In the genomic region with DNA sequence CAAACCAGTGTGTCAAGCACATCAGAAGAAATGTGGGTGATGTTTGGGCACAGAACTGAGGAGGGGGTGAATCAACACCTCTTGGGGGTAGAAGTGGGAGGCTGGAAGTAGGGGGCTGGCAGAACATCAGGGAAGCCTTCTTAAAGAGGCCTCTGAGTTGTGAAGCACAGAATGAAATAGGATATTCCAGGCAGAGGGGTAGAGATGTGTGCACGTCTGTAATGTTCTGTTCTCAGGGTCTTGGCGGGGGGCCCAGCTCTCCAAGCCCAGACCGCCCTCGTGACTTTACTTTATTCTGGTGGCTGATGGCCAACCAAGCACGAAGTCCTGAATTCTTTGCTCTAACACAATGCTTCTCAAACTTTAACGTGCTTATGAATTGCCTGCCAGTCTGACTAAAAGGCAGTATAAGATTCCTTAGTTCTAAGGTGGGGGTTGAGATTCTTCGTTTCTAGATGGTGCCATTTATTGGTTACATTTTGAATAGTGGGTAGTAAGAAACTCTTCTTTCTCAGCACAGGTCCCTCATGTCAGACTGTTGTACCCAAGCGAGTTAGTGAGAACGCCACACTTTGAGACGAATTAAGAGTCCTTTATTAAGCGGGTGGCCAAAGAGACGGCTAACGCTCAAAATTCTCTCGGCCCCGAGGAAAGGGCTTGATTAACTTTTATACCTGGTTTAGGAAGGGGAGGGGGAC, we compare ENCODE assay signal across 11 cellular contexts. TPM values are rescaled to one million over a fixed set of nuclear protein-coding genes. Genes with fewer than 3 reads are reported as not detected.
DNase-seq lines count a peak whose midpoint lies in the region; ATAC-seq and TF ChIP-seq lines count a peak whose summit lies in the region.
"Had no signal": no experiment of that assay in that cellular context is flagged by ENCODE, and none has a peak within 500 bp of the region (broad histone marks: within the 10 kb centered on the region; RNA-seq: fewer than 3 reads in every experiment).

No MANE protein-coding gene starts in this region.

- peak; percentile 1 for DNase-seq in COLO829 (ENCODE audit: low spot score)
- peak; percentile 73 for DNase-seq in astrocyte of the spinal cord (ENCODE audit: low read depth, low spot score)
- peak; percentile 87 for DNase-seq in left ventricle myocardium superior
- DNase-seq in activated CD4-positive, alpha-beta T cell treated with anti-CD3 and anti-CD28 coated beads for 1 hour, result no peak
- DNase-seq in NCI-H2196 treated with DMSO at 0.1 percent for 48 hours (lab: John Stamatoyannopoulos, UW; ENCODE audit: unreplicated experiment), result no peak
- no peak for DNase-seq in OCI-LY7 (ENCODE audit: low spot score)
- DNase-seq: activated naive CD4-positive, alpha-beta T cell treated with anti-CD3 and anti-CD28 coated beads for 36 hours; Karpas-422 had no signal

- POLR2A ChIA-PET in OCI-LY7 (lab: Charles Lee), result no interaction called here

- H3K9me3 ChIP-seq in parathyroid adenoma (ENCODE audit: control insufficient read depth, low read length) (no peaks in the 10 kb centered on the region), OCI-LY7 (ENCODE audit: low read length) (no peaks in the 10 kb centered on the region)

- no peak overlapping the region for H3K9ac ChIP-seq in parathyroid adenoma

- BruUV-seq in OCI-LY7 (replicated peaks; lab: Mats Ljungman, UMichigan), result no TSS peak

- no peak for TF ChIP-seq CTCF in astrocyte of the spinal cord (IDR thresholded peaks at IDR 0.05; ENCODE audit: low read depth, low read length)
- no peak for TF ChIP-seq CTCF in parathyroid adenoma (IDR thresholded peaks at IDR 0.05)
- no peak for TF ChIP-seq CTCF in OCI-LY7 (conservative IDR thresholded peaks at IDR 0.05; ENCODE audit: low read length)

- H3K9me2 ChIP-seq in OCI-LY7 (ENCODE audit: insufficient read depth, low read length), result no peaks in the 10 kb centered on the region

- H3K4me3 ChIP-seq in astrocyte of the spinal cord (ENCODE audit: low read depth, low read length) (no peak overlapping the region), parathyroid adenoma (ENCODE audit: low read depth, low read length) (no peak overlapping the region), OCI-LY7 (ENCODE audit: low read depth, low read length, poor library complexity, severe bottlenecking) (no peak overlapping the region)

- H3K4me2 ChIP-seq in parathyroid adenoma (ENCODE audit: low read length) (peak overlapping the region; percentile 29), OCI-LY7 (ENCODE audit: low read length) (no peak overlapping the region)

- intact Hi-C loops in left ventricle myocardium superior (cut with micrococcal nuclease), result no loop called here
- intact Hi-C loops in OCI-LY7 (cut with micrococcal nuclease; ENCODE audit: unreplicated experiment), result no loop called here

- H3K36me3 ChIP-seq in parathyroid adenoma (ENCODE audit: control insufficient read depth, insufficient read depth, low read length) (no peaks in the 10 kb centered on the region), OCI-LY7 (ENCODE audit: insufficient read depth, low read length) (no peaks in the 10 kb centered on the region)

- no peaks in the 10 kb centered on the region for H4K20me1 ChIP-seq in OCI-LY7 (ENCODE audit: insufficient read depth, low read length)

- in situ Hi-C loops in astrocyte of the spinal cord (cut with HindIII; ENCODE audit: low sequenced_read_pairs), result no loop called here

- peak; percentile 94 for ATAC-seq in left ventricle myocardium superior
- no peak for ATAC-seq in GM18520 (IDR thresholded peaks at IDR 0.05; ENCODE audit: unreplicated experiment)

- peak overlapping the region; percentile 34 for H2AFZ ChIP-seq in parathyroid adenoma
- H2AFZ ChIP-seq in OCI-LY7 (ENCODE audit: low read length), result no peak overlapping the region

- H3K4me1 ChIP-seq in parathyroid adenoma (peaks cover 51% of the 10 kb centered on the region), OCI-LY7 (ENCODE audit: insufficient read depth, low read length, poor library complexity, severe bottlenecking) (peaks cover 5% of the 10 kb centered on the region)

- H3K27me3 ChIP-seq in parathyroid adenoma (ENCODE audit: control insufficient read depth, insufficient read depth, low read length), result no peaks in the 10 kb centered on the region

- peaks cover 25% of the 10 kb centered on the region for H3K79me2 ChIP-seq in parathyroid adenoma
- H3K79me2 ChIP-seq in OCI-LY7 (ENCODE audit: insufficient read depth, low read depth, low read length), result no peaks in the 10 kb centered on the region

- H3K27ac ChIP-seq in parathyroid adenoma, result peak overlapping the region; percentile 78
- no peak overlapping the region for H3K27ac ChIP-seq in OCI-LY7 (ENCODE audit: low read depth, low read length, poor library complexity, severe bottlenecking)

- CTCF ChIA-PET in OCI-LY7 (lab: Charles Lee; ENCODE audit: unreplicated experiment), result no interaction called here

RNA-seq across cellular contexts. Expression of gene PRXL2A, which starts 8.2 kb away (rescaled TPM):
- total RNA-seq in left ventricle myocardium superior, result 119 TPM
- not detected in 2 replicates for total RNA-seq in OCI-LY7 (2014; rRNA removed; shearing (Covaris generic))
- total RNA-seq in OCI-LY7 (2022), result not detected in 2 replicates

RNA-seq across cellular contexts. Expression of gene TSPAN14, which starts 37.6 kb away (rescaled TPM):
- total RNA-seq in left ventricle myocardium superior (41.2 TPM), OCI-LY7 (2022) (33.4 and 33.6 TPM in 2 replicates)
- total RNA-seq in OCI-LY7 (2014; rRNA removed; shearing (Covaris generic)), result 15.5 and 17.0 TPM in 2 replicates

RNA-seq across cellular contexts. Expression of gene DYDC2, which starts 60.0 kb away (rescaled TPM):
- total RNA-seq in left ventricle myocardium superior (not detected), OCI-LY7 (2022) (not detected in 2 replicates)
- total RNA-seq in OCI-LY7 (2014; rRNA removed; shearing (Covaris generic)), result not detected in 2 replicates
- total RNA-seq: activated naive CD4-positive, alpha-beta T cell treated with anti-CD3 and anti-CD28 coated beads for 36 hours; B cell had no signal

RNA-seq across cellular contexts. Expression of gene DYDC1, which starts 60.0 kb away (rescaled TPM):
- not detected for total RNA-seq in left ventricle myocardium superior
- not detected in 2 replicates for total RNA-seq in OCI-LY7 (2014; rRNA removed; shearing (Covaris generic))
- total RNA-seq in OCI-LY7 (2022), result not detected in 2 replicates
- total RNA-seq: activated naive CD4-positive, alpha-beta T cell treated with anti-CD3 and anti-CD28 coated beads for 36 hours; B cell had no signal

Comparison
In these comparisons a context has a peak if more than half of its experiments do, and no peak if none do; other contexts are left out.
1. DNase-seq: peak in COLO829 (single experiment), astrocyte of the spinal cord (single experiment) and left ventricle myocardium superior (single experiment); none in activated CD4-positive, alpha-beta T cell treated with anti-CD3 and anti-CD28 coated beads for 1 hour (single experiment), NCI-H2196 treated with DMSO at 0.1 percent for 48 hours (single experiment) and OCI-LY7 (single experiment).
2. RNA of gene PRXL2A, which starts 8.2 kb away (total RNA-seq): 119 TPM in left ventricle myocardium superior (single experiment); not detected in OCI-LY7; every median in the first group is over 100 times any median in the second.